ENCODE assay signal across 31 cellular contexts in the genomic region with DNA sequence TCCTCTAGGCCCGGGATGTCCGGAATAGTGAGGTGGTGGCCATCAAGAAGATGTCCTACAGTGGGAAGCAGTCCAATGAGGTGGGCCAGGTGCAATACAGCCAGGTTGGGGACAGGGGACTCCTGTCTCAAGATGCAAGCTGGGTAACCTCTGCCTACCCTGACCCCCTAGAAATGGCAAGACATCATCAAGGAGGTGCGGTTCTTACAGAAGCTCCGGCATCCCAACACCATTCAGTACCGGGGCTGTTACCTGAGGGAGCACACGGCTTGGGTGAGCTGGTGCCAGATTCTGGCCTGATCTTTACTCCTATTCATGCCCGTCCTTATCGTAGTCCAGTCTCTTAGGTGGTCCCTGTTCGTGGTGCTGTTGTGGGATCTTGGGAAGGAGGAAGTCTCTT. TPM values are rescaled to one million over a fixed set of nuclear protein-coding genes. Genes with fewer than 3 reads are reported as not detected.
DNase-seq lines count a peak whose midpoint lies in the region; ATAC-seq and TF ChIP-seq lines count a peak whose summit lies in the region.
"Had no signal": no experiment of that assay in that cellular context is flagged by ENCODE, and none has a peak within 500 bp of the region (broad histone marks: within the 10 kb centered on the region; RNA-seq: fewer than 3 reads in every experiment).

No MANE protein-coding gene starts in this region.

- H4K20me1 ChIP-seq in BLaER1 (peaks cover 54% of the 10 kb centered on the region), Loucy (ENCODE audit: insufficient read depth, low read length, poor library complexity, severe bottlenecking) (peaks cover 48% of the 10 kb centered on the region)

- H3K79me2 ChIP-seq in Loucy (ENCODE audit: insufficient read depth, low read length), result peaks cover 52% of the 10 kb centered on the region

- H3K9me2 ChIP-seq in Loucy (replicated peaks; ENCODE audit: low read depth, low read length), result no peaks in the 10 kb centered on the region

- no peak overlapping the region for H3K27ac ChIP-seq in BLaER1
- peak overlapping the region; percentile 91 to 97 for H3K27ac ChIP-seq in right atrium auricular region
- peak overlapping the region in 12 of 21 experiments; percentile 50 to 97 (median 78) for H3K27ac ChIP-seq in skin epidermis
- H3K27ac ChIP-seq: cardiac muscle cell, SK-N-MC had no signal

- TF ChIP-seq CTCF in Loucy (conservative IDR thresholded peaks at IDR 0.05; ENCODE audit: low read length), result no peak
- no peak for TF ChIP-seq CTCF in right atrium auricular region (IDR thresholded peaks at IDR 0.05)

- no peaks in the 10 kb centered on the region for H3F3A ChIP-seq in Loucy (ENCODE audit: low read depth)

- no peak for ATAC-seq in HG02884 (IDR thresholded peaks at IDR 0.05; ENCODE audit: unreplicated experiment)
- no peak for ATAC-seq in HG02870 (IDR thresholded peaks at IDR 0.05; ENCODE audit: unreplicated experiment)
- ATAC-seq: activated CD4-positive, CD25-positive, alpha-beta regulatory T cell treated with anti-CD3 and anti-CD28 coated beads, Interleukin-2, amount 50 U/mL, for 24 hours; left lung; naive thymus-derived CD4-positive, alpha-beta T cell; stimulated activated memory B cell treated with anti-CD40 and anti-IgM and Interleukin-4, amounts not matched to agents 10 μg/mL and 1 μg/mL and 100 μg/mL, for 72 hours had no signal

- H3K9ac ChIP-seq in BLaER1, result no peak overlapping the region
- H3K9ac ChIP-seq in Loucy (ENCODE audit: low read depth, low read length, poor library complexity, severe bottlenecking), result peak overlapping the region; percentile 96

- H3K4me1 ChIP-seq in BLaER1 (peaks cover 45% of the 10 kb centered on the region), Loucy (ENCODE audit: insufficient read depth, low read length, poor library complexity, severe bottlenecking) (peaks cover 34% of the 10 kb centered on the region), right atrium auricular region (peaks cover 0 to 49% of the 10 kb centered on the region in 2 donors)

- DNase-seq in right atrium auricular region (ENCODE audit: low spot score), result no peak
- no peak for DNase-seq in glomerular visceral epithelial cell (ENCODE audit: extremely low spot score)
- DNase-seq: activated CD4-positive, alpha-beta memory T cell treated with anti-CD3 and anti-CD28 coated beads, Interleukin-2, amount 10 ng/mL, durations not matched to agents 7 days and 5 days; activated CD8-positive, alpha-beta memory T cell treated with anti-CD3 and anti-CD28 coated beads, Interleukin-2, amount 50 U/mL, for 48 hours; activated naive CD8-positive, alpha-beta T cell treated with anti-CD3 and anti-CD28 coated beads for 36 hours; C1 segment of cervical spinal cord; Calu3; cortex of kidney; endodermal cell; KBM-7; midbrain; MM.1S; naive thymus-derived CD4-positive, alpha-beta T cell; NCI-H2029; NCI-H226; NCI-H748 treated with DMSO at 0.1 percent for 48 hours; retina; RPMI8226; stimulated activated CD4-positive, alpha-beta T cell treated with anti-CD3 and anti-CD28 coated beads, Interleukin-4, amount 100 ng/mL, for 24 hours had no signal

- no peak overlapping the region for H2AFZ ChIP-seq in Loucy (ENCODE audit: low read length)

- H3K4me3 ChIP-seq in BLaER1 (no peak overlapping the region), Loucy (ENCODE audit: low read length, poor library complexity, severe bottlenecking) (peak overlapping the region; percentile 97), right atrium auricular region (no peak overlapping the region), skin epidermis (no peak overlapping the region)
- H3K4me3 ChIP-seq: ascending aorta, cardiac muscle cell, left lung, SK-N-MC had no signal

- H3K4me2 ChIP-seq in BLaER1 (peak overlapping the region; percentile 98; the same call in 1 of the 2 replicates), Loucy (ENCODE audit: low read depth, low read length, poor library complexity, severe bottlenecking) (peak overlapping the region; percentile 86)

- H3K27me3 ChIP-seq in BLaER1 (no peaks in the 10 kb centered on the region), Loucy (ENCODE audit: insufficient read depth, low read length, poor library complexity, severe bottlenecking) (no peaks in the 10 kb centered on the region), right atrium auricular region (no peaks in the 10 kb centered on the region)
- H3K27me3 ChIP-seq: ascending aorta, cardiac muscle cell, left lung had no signal

- H3K9me3 ChIP-seq in BLaER1, result no peaks in the 10 kb centered on the region
- no peaks in the 10 kb centered on the region for H3K9me3 ChIP-seq in Loucy (ENCODE audit: insufficient read depth, low read depth, low read length)
- H3K9me3 ChIP-seq in right atrium auricular region, result no peaks in the 10 kb centered on the region
- H3K9me3 ChIP-seq: ascending aorta, left lung had no signal

- peaks cover 65% of the 10 kb centered on the region for H3K36me3 ChIP-seq in BLaER1
- H3K36me3 ChIP-seq in Loucy (ENCODE audit: insufficient read depth, low read length), result peaks cover 52% of the 10 kb centered on the region
- H3K36me3 ChIP-seq in right atrium auricular region, result peaks cover 56% of the 10 kb centered on the region

RNA-seq across cellular contexts. Expression of a gene that starts 4.4 kb away (rescaled TPM):
- 10 to 100 TPM; 29.1 to 36.7 TPM for total RNA-seq in right atrium auricular region

RNA-seq across cellular contexts. Expression of a gene that starts 16.2 kb away (rescaled TPM):
- 100 to 1,000 TPM; 100 to 107 TPM for total RNA-seq in right atrium auricular region

RNA-seq across cellular contexts. Expression of a gene that starts 17.3 kb away (rescaled TPM):
- total RNA-seq in right atrium auricular region, result 10 to 100 TPM; 10.3 to 11.4 TPM

RNA-seq across cellular contexts. Expression of a gene that starts 18.0 kb away (rescaled TPM):
- 100 to 1,000 TPM in 1 of 2 donors, 10 to 100 TPM in 1; 33.4 to 117 TPM for total RNA-seq in right atrium auricular region

RNA-seq across cellular contexts. Expression of a gene that starts 32.7 kb away (rescaled TPM):
- total RNA-seq in right atrium auricular region, result not detected
- total RNA-seq: activated CD4-positive, alpha-beta memory T cell treated with anti-CD3 and anti-CD28 coated beads, Interleukin-2, amount 10 ng/mL, durations not matched to agents 7 days and 5 days; ascending aorta; T-helper 1 cell treated with Interleukin-12 subunit alpha and Interleukin-12 subunit beta and Interleukin-4 antibody, amounts not matched to agents 30 ng/mL and 1 ng/mL, for 36 hours had no signal
